10 cellular contexts compared by ENCODE assay signal in genomic region chr16:57623251-57624043, GRCh38. TPM values are rescaled to one million over a fixed set of nuclear protein-coding genes. Genes with fewer than 3 reads are reported as not detected.
DNase-seq lines count a peak whose midpoint lies in the region; ATAC-seq, FAIRE-seq and TF ChIP-seq lines count a peak whose summit lies in the region.
"Had no signal": no experiment of that assay in that cellular context is flagged by ENCODE, and none has a peak within 500 bp of the region (broad histone marks: within the 10 kb centered on the region; RNA-seq: fewer than 3 reads in every experiment).

No MANE protein-coding gene starts in this region.

- H3K27me3 ChIP-seq in brain microvascular endothelial cell (replicated peaks) = no peaks in the 10 kb centered on the region

- DNase-seq in left cardiac atrium (peak; percentile 66), cardiac septum (ENCODE audit: low spot score) (no peak), brain microvascular endothelial cell (peak; percentile 63), left kidney (ENCODE audit: low read depth, low spot score) (peak; percentile 75), urothelium cell line (ENCODE audit: low spot score) (peak; percentile 86), nephron progenitor cell (no peak), SIG-M5 (lab: John Stamatoyannopoulos, UW) (no peak)

- no peaks in the 10 kb centered on the region for H3K36me3 Mint-ChIP-seq in nephron progenitor cell (ENCODE audit: low read depth)

- H3K27ac Mint-ChIP-seq in nephron progenitor cell = no peak overlapping the region

- no peak overlapping the region for H3K4me3 ChIP-seq in brain microvascular endothelial cell (ENCODE audit: low read depth, low read length)

- H3K27me3 Mint-ChIP-seq in nephron progenitor cell (ENCODE audit: low read depth, poor library complexity) = peaks cover 3% of the 10 kb centered on the region

- H3K9me3 Mint-ChIP-seq in nephron progenitor cell = no peaks in the 10 kb centered on the region

- TF ChIP-seq CTCF in brain microvascular endothelial cell (IDR thresholded peaks at IDR 0.05; ENCODE audit: low read depth, low read length, missing control alignments) (no peak), nephron progenitor cell (IDR thresholded peaks at IDR 0.05) (no peak)

- intact Hi-C loops in left cardiac atrium (cut with DNase I) = no loop called here
- intact Hi-C loops in cardiac septum (cut with DNase I) = no loop called here

- in situ Hi-C loops in brain microvascular endothelial cell (cut with HindIII; ENCODE audit: low pct_ligation_motif_present, low sequenced_read_pairs) = no loop called here

- no peak overlapping the region for H3K27ac ChIP-seq in brain microvascular endothelial cell
- H3K27ac ChIP-seq: HL-60 had no signal

- ATAC-seq in left cardiac atrium = peak in 1 of 2 donors; percentile 28
- ATAC-seq in HG02884 (IDR thresholded peaks at IDR 0.05; ENCODE audit: unreplicated experiment) = no peak

- H3K36me3 ChIP-seq in brain microvascular endothelial cell (replicated peaks) = no peaks in the 10 kb centered on the region

- H3K4me1 Mint-ChIP-seq in nephron progenitor cell = peaks cover 81% of the 10 kb centered on the region

- no peak overlapping the region for H3K4me3 Mint-ChIP-seq in nephron progenitor cell

- FAIRE-seq in urothelium cell line (lab: Jason Lieb, UNC) = peak; percentile 90

RNA-seq across cellular contexts. Expression of gene ADGRG1, which starts 5.0 kb away (rescaled TPM):
- total RNA-seq in left cardiac atrium = 10 to 100 TPM; 22.9 to 41.9 TPM
- 15.9 TPM for total RNA-seq in cardiac septum

RNA-seq across cellular contexts. Expression of gene ADGRG3, which starts 44.7 kb away (rescaled TPM):
- total RNA-seq in left cardiac atrium (1 to 10 TPM in 1 of 2 donors, under 1 TPM in 1; 0.97 to 1.1 TPM), cardiac septum (1.0 TPM)
- total RNA-seq: myocyte had no signal

Comparison
In these comparisons a context has a peak if more than half of its experiments do, and no peak if none do; other contexts are left out.
1. DNase-seq: peak in left cardiac atrium (single experiment), brain microvascular endothelial cell (single experiment), left kidney (single experiment) and urothelium cell line (single experiment); none in cardiac septum (single experiment), nephron progenitor cell (single experiment) and SIG-M5 (single experiment).